ENCODE assay signal across 10 cellular contexts in genomic region chr4:182212211-182212761, GRCh38. TPM values are rescaled to one million over a fixed set of nuclear protein-coding genes. Genes with fewer than 3 reads are reported as not detected.
A peak's percentile ranks its signal among the peaks of the same experiment; 100 is the strongest.
DNase-seq lines count a peak whose midpoint lies in the region; ATAC-seq and TF ChIP-seq lines count a peak whose summit lies in the region.
"Had no signal": no experiment of that assay in that cellular context is flagged by ENCODE, and none has a peak within 500 bp of the region (broad histone marks: within the 10 kb centered on the region; RNA-seq: fewer than 3 reads in every experiment).

No MANE protein-coding gene starts in this region.

- ATAC-seq in upper lobe of left lung (ENCODE audit: low FRiP score in 2 of 2) = peak; percentile 40 to 84

- no peak for TF ChIP-seq EP300 in upper lobe of left lung (IDR thresholded peaks at IDR 0.05)

- H3K36me3 ChIP-seq in cardiac muscle cell (no peaks in the 10 kb centered on the region), left ventricle myocardium inferior (no peaks in the 10 kb centered on the region), WERI-Rb-1 (no peaks in the 10 kb centered on the region), upper lobe of left lung (no peaks in the 10 kb centered on the region), tibial artery (no peaks in the 10 kb centered on the region)
- H3K36me3 ChIP-seq: BLaER1 had no signal

- TF ChIP-seq POLR2A in upper lobe of left lung (IDR thresholded peaks at IDR 0.05) = no peak

- H3K4me3 ChIP-seq in cardiac muscle cell (no peak overlapping the region), left ventricle myocardium inferior (no peak overlapping the region), WERI-Rb-1 (ENCODE audit: low read depth, low read length) (peak overlapping the region; percentile 16), upper lobe of left lung (no peak overlapping the region), tibial artery (no peak overlapping the region)
- H3K4me3 ChIP-seq: BLaER1 had no signal

- H3K4me1 ChIP-seq in cardiac muscle cell (ENCODE audit: low read depth) = peaks cover 43% of the 10 kb centered on the region
- peaks cover 13% of the 10 kb centered on the region for H3K4me1 ChIP-seq in left ventricle myocardium inferior
- H3K4me1 ChIP-seq in upper lobe of left lung = peaks cover 0 to 3% (median 0%) of the 10 kb centered on the region in 4 donors
- H3K4me1 ChIP-seq in tibial artery = peaks cover 0 to 9% (median 0%) of the 10 kb centered on the region in 4 donors
- H3K4me1 ChIP-seq: BLaER1 had no signal

- H3K27ac ChIP-seq in cardiac muscle cell = peak overlapping the region; percentile 46
- no peak overlapping the region for H3K27ac ChIP-seq in left ventricle myocardium inferior (replicated peaks)
- no peak overlapping the region for H3K27ac ChIP-seq in WERI-Rb-1
- no peak overlapping the region for H3K27ac ChIP-seq in upper lobe of left lung
- H3K27ac ChIP-seq in tibial artery = no peak overlapping the region
- H3K27ac ChIP-seq: BLaER1 had no signal

- DNase-seq in cardiac muscle cell (ENCODE audit: low read depth in 1 of 2, low spot score in 1 of 2) (peak; percentile 29 to 91), left ventricle myocardium inferior (no peak), WERI-Rb-1 (peak; percentile 46), left kidney (ENCODE audit: low read depth, low spot score) (peak; percentile 87), upper lobe of left lung (peak; percentile 45 to 78), NCI-H526 treated with DMSO at 0.1 percent for 48 hours (lab: John Stamatoyannopoulos, UW) (no peak), tibial artery (no peak), NCI-H146 (lab: John Stamatoyannopoulos, UW) (no peak)
- DNase-seq: activated CD8-positive, alpha-beta memory T cell treated with anti-CD3 and anti-CD28 coated beads, Interleukin-2, amount 50 U/mL, for 4 hours had no signal

- H3K9me3 ChIP-seq in cardiac muscle cell (ENCODE audit: low read depth) = no peaks in the 10 kb centered on the region
- H3K9me3 ChIP-seq in left ventricle myocardium inferior (replicated peaks) = no peaks in the 10 kb centered on the region
- no peaks in the 10 kb centered on the region for H3K9me3 ChIP-seq in WERI-Rb-1 (ENCODE audit: severe bottlenecking)
- H3K9me3 ChIP-seq in upper lobe of left lung = no peaks in the 10 kb centered on the region
- H3K9me3 ChIP-seq in tibial artery = no peaks in the 10 kb centered on the region
- H3K9me3 ChIP-seq: BLaER1 had no signal

- peaks cover 4% of the 10 kb centered on the region for H3K27me3 ChIP-seq in cardiac muscle cell
- H3K27me3 ChIP-seq in left ventricle myocardium inferior (ENCODE audit: low read depth) = peaks cover 70% of the 10 kb centered on the region
- no peaks in the 10 kb centered on the region for H3K27me3 ChIP-seq in WERI-Rb-1 (ENCODE audit: insufficient read depth, low read depth, severe bottlenecking)
- no peaks in the 10 kb centered on the region for H3K27me3 ChIP-seq in upper lobe of left lung
- no peaks in the 10 kb centered on the region for H3K27me3 ChIP-seq in tibial artery
- H3K27me3 ChIP-seq: BLaER1 had no signal

- TF ChIP-seq CTCF in cardiac muscle cell (IDR thresholded peaks at IDR 0.05; ENCODE audit: low read depth, low read length) = no peak
- no peak for TF ChIP-seq CTCF in left ventricle myocardium inferior (IDR thresholded peaks at IDR 0.05; ENCODE audit: borderline replicate concordance)
- TF ChIP-seq CTCF in WERI-Rb-1 (IDR thresholded peaks at IDR 0.05; ENCODE audit: low read depth, low read length) = no peak
- no peak for TF ChIP-seq CTCF in upper lobe of left lung (IDR thresholded peaks at IDR 0.05)
- TF ChIP-seq CTCF in tibial artery (IDR thresholded peaks at IDR 0.05) = no peak

- intact Hi-C loops in left ventricle myocardium inferior (cut with micrococcal nuclease) (no loop called here), tibial artery (cut with DNase I; ENCODE audit: low total_unique reads) (no loop called here)

- 45 to 47% methylated on average over 11 of the region's 11 CpGs for WGBS in upper lobe of left lung, 2 donors

RNA-seq across cellular contexts. Expression of gene TENM3, which starts 30.9 kb away (rescaled TPM):
- total RNA-seq in cardiac muscle cell (23.1 and 24.8 TPM in 2 replicates), left ventricle myocardium inferior (1.5 TPM), upper lobe of left lung (1 to 10 TPM in 4 of 6 donors, under 1 TPM in 2; 0.33 to 7.1 (median 1.1) TPM)
- 7.9 and 12.5 TPM in 2 replicates for polyA plus RNA-seq in cardiac muscle cell

Comparison
In these comparisons a context has a peak if more than half of its experiments do, and no peak if none do; other contexts are left out.
1. DNase-seq: peak in cardiac muscle cell (2 of 2), WERI-Rb-1 (single experiment), left kidney (single experiment) and upper lobe of left lung (2 of 2); none in left ventricle myocardium inferior (single experiment), NCI-H526 treated with DMSO at 0.1 percent for 48 hours (single experiment), tibial artery (0 of 2) and NCI-H146 (single experiment).